24 cellular contexts compared by ENCODE assay signal in genomic region chr14:61491224-61491623, GRCh38.
A peak's percentile ranks its signal among the peaks of the same experiment; 100 is the strongest.
DNase-seq lines count a peak whose midpoint lies in the region; ATAC-seq, FAIRE-seq and TF ChIP-seq lines count a peak whose summit lies in the region.
"Had no signal": no experiment of that assay in that cellular context is flagged by ENCODE, and none has a peak within 500 bp of the region (broad histone marks: within the 10 kb centered on the region; RNA-seq: fewer than 3 reads in every experiment).

No MANE protein-coding gene starts in this region.

- intact Hi-C loops in right cardiac atrium (cut with DNase I) (no loop called here), Right ventricle myocardium superior (cut with DNase I) (no loop called here)

- no peaks in the 10 kb centered on the region for H3K9me3 Mint-ChIP-seq in GM23338
- no peaks in the 10 kb centered on the region for H3K9me3 Mint-ChIP-seq in activated naive CD8-positive, alpha-beta T cell treated with anti-CD3 and anti-CD28 coated beads for 36 hours
- H3K9me3 Mint-ChIP-seq: activated B cell treated with CpG ODN at 0.5 μM for 24 hours; activated CD8-positive, alpha-beta T cell treated with anti-CD3 and anti-CD28 coated beads for 36 hours; activated T-cell treated with anti-CD3 and anti-CD28 coated beads, Interleukin-2, amount 50 U/mL, for 24 hours; CD8-positive, alpha-beta memory T cell; dendritic cell treated with granulocyte-macrophage colony-stimulating factor and Interleukin-4, amounts not matched to agents 40 ng/mL and 50 ng/mL, for 4 days; memory B cell; natural killer cell treated with Interleukin-12 subunit alpha and Interleukin-12 subunit beta and Interleukin-15 and Interleukin-18, amount 100 ng/mL, for 72 hours had no signal

- DNase-seq in right cardiac atrium (no peak), Right ventricle myocardium superior (no peak), bronchial epithelial cell (ENCODE audit: low read depth) (peak; percentile 48), mucosa of gallbladder (ENCODE audit: low spot score) (peak; percentile 74), GM23338 (ENCODE audit: low spot score) (no peak), medulla oblongata (ENCODE audit: extremely low spot score) (no peak)
- no peak for DNase-seq in activated naive CD8-positive, alpha-beta T cell treated with anti-CD3 and anti-CD28 coated beads for 36 hours
- DNase-seq: activated B cell treated with CpG ODN at 0.5 μM for 24 hours; activated CD8-positive, alpha-beta T cell treated with anti-CD3 and anti-CD28 coated beads for 36 hours; activated T-cell treated with anti-CD3 and anti-CD28 coated beads, Interleukin-2, amount 50 U/mL, for 24 hours; CD8-positive, alpha-beta memory T cell; erythroblast; NCI-H1436 treated with DMSO at 0.1 percent for 48 hours; NCI-H446 treated with DMSO at 0.1 percent for 48 hours; psoas muscle had no signal

- H3F3A ChIP-seq in GM23338 (replicated peaks; ENCODE audit: low read depth), result no peaks in the 10 kb centered on the region

- FAIRE-seq in bronchial epithelial cell (lab: Jason Lieb, UNC), result no peak
- FAIRE-seq: GM18507, H1 had no signal

- no peak overlapping the region for H2AFZ ChIP-seq in GM23338

- no peaks in the 10 kb centered on the region for H3K9me3 ChIP-seq in right cardiac atrium (ENCODE audit: control insufficient read depth, low read length)
- H3K9me3 ChIP-seq: gastroesophageal sphincter, psoas muscle, tibial nerve had no signal

- TF ChIP-seq CTCF in bronchial epithelial cell (IDR thresholded peaks at IDR 0.05; ENCODE audit: insufficient read depth, low read length, severe bottlenecking), result no peak
- TF ChIP-seq CTCF in GM23338 (conservative IDR thresholded peaks at IDR 0.05; ENCODE audit: low read depth in 2 of 2), result no peak

- H3K4me2 ChIP-seq in GM23338, result no peak overlapping the region

- H3K36me3 ChIP-seq in bronchial epithelial cell (ENCODE audit: control insufficient read depth, insufficient read depth, low read length) (peaks cover 4% of the 10 kb centered on the region), GM23338 (ENCODE audit: insufficient read depth) (no peaks in the 10 kb centered on the region)
- H3K36me3 ChIP-seq: gastroesophageal sphincter, tibial nerve had no signal

- H3K9me2 ChIP-seq in GM23338 (ENCODE audit: insufficient read depth), result no peaks in the 10 kb centered on the region

- peak overlapping the region; percentile 15 for H3K27ac ChIP-seq in right cardiac atrium (ENCODE audit: low read length)
- no peak overlapping the region for H3K27ac ChIP-seq in GM23338 (ENCODE audit: low read depth)
- H3K27ac ChIP-seq: gastroesophageal sphincter, psoas muscle had no signal

- H4K20me1 ChIP-seq in GM23338 (replicated peaks; ENCODE audit: insufficient read depth), result no peaks in the 10 kb centered on the region

- no peak overlapping the region for H3K4me3 ChIP-seq in right cardiac atrium (ENCODE audit: low read length)
- H3K4me3 ChIP-seq in bronchial epithelial cell (ENCODE audit: low read depth, low read length), result no peak overlapping the region
- no peak overlapping the region for H3K4me3 ChIP-seq in GM23338
- H3K4me3 ChIP-seq: gastroesophageal sphincter, psoas muscle, tibial nerve had no signal

- ATAC-seq in right cardiac atrium (no peak), Right ventricle myocardium superior (ENCODE audit: poor library complexity) (no peak), GM23338 (no peak), HG02759 (IDR thresholded peaks at IDR 0.05; ENCODE audit: unreplicated experiment) (no peak)
- ATAC-seq: activated CD8-positive, alpha-beta T cell treated with anti-CD3 and anti-CD28 coated beads for 36 hours; natural killer cell treated with Interleukin-12 subunit alpha and Interleukin-12 subunit beta and Interleukin-15 and Interleukin-18, amount 100 ng/mL, for 72 hours; psoas muscle had no signal

- 2% methylated on average over 1 of the region's 1 CpG for WGBS in right cardiac atrium

- H3K4me3 Mint-ChIP-seq in GM23338, result no peak overlapping the region
- H3K4me3 Mint-ChIP-seq in activated naive CD8-positive, alpha-beta T cell treated with anti-CD3 and anti-CD28 coated beads for 36 hours, result no peak overlapping the region
- H3K4me3 Mint-ChIP-seq: activated B cell treated with CpG ODN at 0.5 μM for 24 hours; activated CD8-positive, alpha-beta T cell treated with anti-CD3 and anti-CD28 coated beads for 36 hours; activated naive CD8-positive, alpha-beta T cell; activated T-cell treated with anti-CD3 and anti-CD28 coated beads, Interleukin-2, amount 50 U/mL, for 24 hours; CD8-positive, alpha-beta memory T cell; dendritic cell treated with granulocyte-macrophage colony-stimulating factor and Interleukin-4, amounts not matched to agents 40 ng/mL and 50 ng/mL, for 4 days; memory B cell; natural killer cell treated with Interleukin-12 subunit alpha and Interleukin-12 subunit beta and Interleukin-15 and Interleukin-18, amount 100 ng/mL, for 72 hours had no signal

- no peaks in the 10 kb centered on the region for H3K36me3 Mint-ChIP-seq in GM23338 (ENCODE audit: low read depth)
- peaks cover 53% of the 10 kb centered on the region for H3K36me3 Mint-ChIP-seq in activated naive CD8-positive, alpha-beta T cell treated with anti-CD3 and anti-CD28 coated beads for 36 hours
- H3K36me3 Mint-ChIP-seq: memory B cell had no signal

- peaks cover 5% of the 10 kb centered on the region; the same call in 2 of the 3 replicates for H3K4me1 Mint-ChIP-seq in GM23338
- H3K4me1 Mint-ChIP-seq in activated naive CD8-positive, alpha-beta T cell treated with anti-CD3 and anti-CD28 coated beads for 36 hours, result peaks cover 42% of the 10 kb centered on the region

- peaks cover 20% of the 10 kb centered on the region for H3K4me1 ChIP-seq in right cardiac atrium (ENCODE audit: control insufficient read depth, insufficient read depth, low read length)
- H3K4me1 ChIP-seq in GM23338 (ENCODE audit: insufficient read depth), result no peaks in the 10 kb centered on the region

- no peaks in the 10 kb centered on the region for H3K27me3 Mint-ChIP-seq in GM23338 (ENCODE audit: insufficient read depth, low read depth, poor library complexity)
- no peaks in the 10 kb centered on the region for H3K27me3 Mint-ChIP-seq in activated naive CD8-positive, alpha-beta T cell treated with anti-CD3 and anti-CD28 coated beads for 36 hours
- H3K27me3 Mint-ChIP-seq: activated B cell treated with CpG ODN at 0.5 μM for 24 hours; activated CD8-positive, alpha-beta T cell treated with anti-CD3 and anti-CD28 coated beads for 36 hours; activated naive CD8-positive, alpha-beta T cell; activated T-cell treated with anti-CD3 and anti-CD28 coated beads, Interleukin-2, amount 50 U/mL, for 24 hours; dendritic cell treated with granulocyte-macrophage colony-stimulating factor and Interleukin-4, amounts not matched to agents 40 ng/mL and 50 ng/mL, for 4 days; memory B cell; natural killer cell treated with Interleukin-12 subunit alpha and Interleukin-12 subunit beta and Interleukin-15 and Interleukin-18, amount 100 ng/mL, for 72 hours had no signal

- no peak overlapping the region for H3K27ac Mint-ChIP-seq in GM23338
- H3K27ac Mint-ChIP-seq in activated naive CD8-positive, alpha-beta T cell treated with anti-CD3 and anti-CD28 coated beads for 36 hours, result no peak overlapping the region
- H3K27ac Mint-ChIP-seq: activated B cell treated with CpG ODN at 0.5 μM for 24 hours; activated naive CD8-positive, alpha-beta T cell; activated T-cell treated with anti-CD3 and anti-CD28 coated beads, Interleukin-2, amount 50 U/mL, for 24 hours; memory B cell; natural killer cell treated with Interleukin-12 subunit alpha and Interleukin-12 subunit beta and Interleukin-15 and Interleukin-18, amount 100 ng/mL, for 72 hours had no signal

- H3K27me3 ChIP-seq in right cardiac atrium (ENCODE audit: control insufficient read depth, insufficient read depth) (no peaks in the 10 kb centered on the region), bronchial epithelial cell (ENCODE audit: control insufficient read depth, insufficient read depth, low read length) (no peaks in the 10 kb centered on the region), GM23338 (ENCODE audit: insufficient read depth) (no peaks in the 10 kb centered on the region)
- H3K27me3 ChIP-seq: gastroesophageal sphincter, tibial nerve had no signal

- no peaks in the 10 kb centered on the region for H3K79me2 ChIP-seq in GM23338 (replicated peaks; ENCODE audit: insufficient read depth)

Comparison
In these comparisons a context has a peak if more than half of its experiments do, and no peak if none do; other contexts are left out.
1. DNase-seq: peak in bronchial epithelial cell (single experiment) and mucosa of gallbladder (single experiment); none in right cardiac atrium (0 of 3), Right ventricle myocardium superior (single experiment), GM23338 (single experiment), medulla oblongata (single experiment) and activated naive CD8-positive, alpha-beta T cell treated with anti-CD3 and anti-CD28 coated beads for 36 hours (single experiment).